In the genomic region with DNA sequence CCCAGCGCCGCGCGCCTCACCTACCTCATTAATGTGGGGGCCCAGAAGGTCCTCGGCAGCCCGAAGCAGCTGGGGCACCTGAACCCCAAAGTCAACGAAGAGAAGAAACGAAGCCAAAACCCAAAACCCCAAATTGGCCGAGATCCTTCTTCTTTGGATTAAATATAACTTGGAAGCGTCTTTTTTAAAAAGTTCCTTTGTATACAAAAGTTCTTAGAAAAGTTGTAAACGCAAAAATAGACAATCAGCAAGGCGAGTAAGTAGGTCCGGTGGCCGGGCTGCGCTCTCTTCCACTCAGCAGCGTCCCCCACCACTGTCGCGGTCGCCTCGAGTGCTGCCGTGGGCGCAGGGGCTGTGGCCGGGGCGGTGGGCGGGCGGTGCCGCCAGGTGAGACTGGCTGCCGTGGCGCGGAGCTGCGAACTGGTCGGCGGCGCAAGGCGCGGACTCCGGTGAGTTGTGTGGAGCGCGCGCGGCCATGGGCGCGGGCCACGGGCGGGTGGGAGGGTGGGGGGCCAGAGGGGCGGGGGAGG, we compare ENCODE assay signal across 8 cellular contexts. TPM values are rescaled to one million over a fixed set of nuclear protein-coding genes. Genes with fewer than 3 reads are reported as not detected.
DNase-seq lines count a peak whose midpoint lies in the region; ATAC-seq, FAIRE-seq and TF ChIP-seq lines count a peak whose summit lies in the region.

No MANE protein-coding gene starts in this region.

- no peak overlapping the region for H3K27ac ChIP-seq in CD8-positive, alpha-beta memory T cell (ENCODE audit: low read depth, low read length)

- peaks cover 12% of the 10 kb centered on the region for H3K27me3 ChIP-seq in CD8-positive, alpha-beta memory T cell (ENCODE audit: insufficient read depth, low read length, poor library complexity, severe bottlenecking)
- no peaks in the 10 kb centered on the region for H3K27me3 ChIP-seq in bronchial epithelial cell (ENCODE audit: control insufficient read depth, insufficient read depth, low read length)

- H3K27ac Mint-ChIP-seq in CD8-positive, alpha-beta memory T cell = no peak overlapping the region

- no peaks in the 10 kb centered on the region for H3K36me3 Mint-ChIP-seq in CD8-positive, alpha-beta memory T cell

- POLR2A ChIA-PET in CD8-positive, alpha-beta memory T cell (lab: Charles Lee) = no interaction called here

- no peaks in the 10 kb centered on the region for H3K9me3 ChIP-seq in CD8-positive, alpha-beta memory T cell (ENCODE audit: low read length)
- no peaks in the 10 kb centered on the region for H3K9me3 ChIP-seq in mucosa of descending colon

- H3K4me3 ChIP-seq in CD8-positive, alpha-beta memory T cell (ENCODE audit: low read length) = no peak overlapping the region
- H3K4me3 ChIP-seq in bronchial epithelial cell (ENCODE audit: low read depth, low read length) = peak overlapping the region; percentile 99
- H3K4me3 ChIP-seq in mucosa of descending colon = peak overlapping the region; percentile 67

- DNase-seq in CD8-positive, alpha-beta memory T cell = no peak
- DNase-seq in HTR-8/SVneo (ENCODE audit: insufficient read length, low spot score) = no peak
- no peak for DNase-seq in bronchial epithelial cell (ENCODE audit: low read depth)
- DNase-seq in mucosa of descending colon = no peak
- DNase-seq in cortex of kidney (lab: John Stamatoyannopoulos, UW) = no peak
- no peak for DNase-seq in putamen (ENCODE audit: low spot score)
- no peak for DNase-seq in NCI-H2227 treated with DMSO at 0.1 percent for 48 hours (lab: John Stamatoyannopoulos, UW)

- peak; percentile 77 for FAIRE-seq in HTR-8/SVneo (lab: Jason Lieb, UNC)
- FAIRE-seq in bronchial epithelial cell (lab: Jason Lieb, UNC) = no peak

- no peaks in the 10 kb centered on the region for H3K36me3 ChIP-seq in CD8-positive, alpha-beta memory T cell (ENCODE audit: insufficient read depth, low read length)
- H3K36me3 ChIP-seq in bronchial epithelial cell (ENCODE audit: control insufficient read depth, insufficient read depth, low read length) = peaks cover 24% of the 10 kb centered on the region
- H3K36me3 ChIP-seq in mucosa of descending colon (ENCODE audit: low read depth) = no peaks in the 10 kb centered on the region

- peak overlapping the region in 6 of 7 donors; percentile 38 to 72 (median 58) for H3K4me3 Mint-ChIP-seq in CD8-positive, alpha-beta memory T cell

- no peak for TF ChIP-seq CTCF in bronchial epithelial cell (IDR thresholded peaks at IDR 0.05; ENCODE audit: insufficient read depth, low read length, severe bottlenecking)
- no peak for TF ChIP-seq CTCF in mucosa of descending colon (IDR thresholded peaks at IDR 0.05)

- intact Hi-C loops in mucosa of descending colon (cut with DNase I, micrococcal nuclease) = loop anchor here (5.0 to 10.0 kb wide), 4 partner anchors 106 to 786 kb away; no protein-coding TSS in a partner anchor

- CTCF ChIA-PET in CD8-positive, alpha-beta memory T cell (lab: Charles Lee) = no interaction called here

- no peaks in the 10 kb centered on the region for H3K4me1 ChIP-seq in CD8-positive, alpha-beta memory T cell (ENCODE audit: insufficient read depth, low read length)
- peaks cover 6% of the 10 kb centered on the region for H3K4me1 ChIP-seq in mucosa of descending colon (ENCODE audit: low read depth)

- peaks cover 54 to 59% of the 10 kb centered on the region in 2 donors for H3K27me3 Mint-ChIP-seq in CD8-positive, alpha-beta memory T cell

- peaks cover 0 to 7% (median 2%) of the 10 kb centered on the region in 5 donors for H3K9me3 Mint-ChIP-seq in CD8-positive, alpha-beta memory T cell

- ATAC-seq in GM21390 (IDR thresholded peaks at IDR 0.05; ENCODE audit: unreplicated experiment) = peak; percentile 31
- ATAC-seq in mucosa of descending colon = no peak

- peaks cover 14 to 21% (median 15%) of the 10 kb centered on the region in 3 donors for H3K4me1 Mint-ChIP-seq in CD8-positive, alpha-beta memory T cell

RNA-seq across cellular contexts. Expression of gene KLF4, which starts 0.4 kb away (rescaled TPM):
- under 1 TPM; 0.31 to 0.37 TPM for total RNA-seq in CD8-positive, alpha-beta memory T cell
- polyA plus RNA-seq in CD8-positive, alpha-beta memory T cell = not detected
- total RNA-seq in bronchial epithelial cell (16.1 and 33.7 TPM in 2 replicates), mucosa of descending colon (100 to 1,000 TPM; 203 to 454 (median 438) TPM)

Comparison
In these comparisons a context has a peak if more than half of its experiments do, and no peak if none do; other contexts are left out.
1. RNA of gene KLF4, which starts 0.4 kb away (total RNA-seq): 203 to 454 TPM in mucosa of descending colon and 16.1 to 33.7 TPM in bronchial epithelial cell; 0.31 to 0.37 TPM in CD8-positive, alpha-beta memory T cell; every median in the first group is over 10 times any median in the second.